ENCODE assay signal across 1 cellular context in the genomic region with DNA sequence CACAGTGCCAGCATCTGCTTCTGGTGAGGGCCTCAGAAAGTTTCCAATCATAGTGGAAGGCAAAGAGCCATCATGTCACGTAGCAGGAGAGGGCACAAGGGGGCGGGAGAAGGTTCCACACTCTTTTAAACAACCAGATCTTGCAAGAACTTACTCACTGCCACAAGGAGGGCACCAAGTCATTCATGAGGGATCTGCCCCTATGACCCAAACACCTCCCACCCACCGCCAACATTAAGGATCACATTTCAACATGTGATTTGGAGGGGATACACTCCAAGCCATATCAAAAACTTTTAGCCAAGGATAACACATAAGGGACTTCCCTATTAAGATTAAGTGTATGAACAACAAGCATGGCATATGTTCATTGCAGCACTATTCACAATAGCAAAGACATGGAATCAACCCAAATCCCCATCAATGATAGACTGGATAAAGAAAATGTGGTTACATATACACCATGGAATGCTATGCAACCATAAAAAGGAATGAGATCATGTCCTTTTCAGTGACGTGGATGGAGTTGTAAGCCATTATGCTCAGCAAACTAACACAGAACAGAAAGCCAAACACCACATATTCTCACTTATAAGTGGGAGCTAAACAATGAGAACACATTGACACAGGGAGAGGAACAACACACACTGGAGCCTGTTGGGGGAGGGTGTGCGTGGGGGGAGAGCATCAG.
TF ChIP-seq lines count a peak whose summit lies in the region.

No MANE protein-coding gene starts in this region.

TF ChIP-seq in HepG2, 621 proteins besides CTCF, POLR2A, EP300 and RAD21 (continued from another document):
- TF ChIP-seq RFXAP (CRISPR knock-in tag; IDR thresholded peaks at IDR 0.05; ENCODE audit: borderline replicate concordance) (no peak), ZZZ3 (CRISPR knock-in tag; IDR thresholded peaks at IDR 0.05; ENCODE audit: borderline replicate concordance) (no peak)
